1 cellular context compared by ENCODE assay signal in the genomic region with DNA sequence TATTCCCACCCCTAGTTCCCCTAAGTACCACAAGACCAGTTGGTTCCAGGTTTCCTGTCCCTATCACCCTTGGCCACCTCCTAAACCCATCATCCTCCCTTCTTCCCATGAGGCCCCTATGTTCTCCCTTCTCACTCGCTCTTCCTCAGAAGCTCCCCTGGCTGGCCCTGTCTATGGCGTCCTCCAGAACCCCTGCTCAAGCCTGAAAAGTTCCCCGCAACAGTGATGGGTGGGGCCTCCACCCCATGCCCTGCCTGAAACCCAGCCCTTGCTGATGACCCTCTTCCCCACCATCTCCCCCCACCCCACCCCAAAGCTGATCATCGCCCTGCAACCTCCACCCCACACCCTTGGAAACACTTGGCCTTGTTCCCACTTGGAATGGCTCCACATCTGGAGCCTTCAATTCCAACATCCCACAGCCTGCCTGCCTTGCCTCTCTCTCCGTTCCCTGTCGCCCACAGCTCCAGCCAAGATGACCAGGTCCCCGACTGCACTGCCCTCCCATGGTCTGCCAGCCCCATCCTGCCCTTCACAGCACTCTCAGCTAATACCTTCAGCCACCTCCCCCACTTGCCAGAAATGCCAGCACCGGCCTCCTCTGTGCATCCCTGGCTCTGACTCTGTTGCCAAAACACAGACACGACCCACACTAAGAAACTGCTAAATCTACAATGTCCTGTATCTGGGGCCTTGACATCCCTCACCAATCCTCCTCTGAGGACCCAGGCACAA.
TF ChIP-seq lines count a peak whose summit lies in the region.

No MANE protein-coding gene starts in this region.

TF ChIP-seq in K562, 482 proteins besides CTCF, POLR2A, EP300 and RAD21:
- no peak for TF ChIP-seq HDGF (IDR thresholded peaks at IDR 0.05)
- TF ChIP-seq FOXO4 (CRISPR knock-in tag; IDR thresholded peaks at IDR 0.05): no peak
- TF ChIP-seq ZBTB7A (IDR thresholded peaks at IDR 0.05; ENCODE audit: borderline replicate concordance, control insufficient read depth, low read depth, low read length): 0 out of 2 replicates have a peak, but pooled peaks have one; percentile 10
- TF ChIP-seq SIN3B (IDR thresholded peaks at IDR 0.05; ENCODE audit: low read depth): no peak
- TF ChIP-seq PTTG1 (tag; IDR thresholded peaks at IDR 0.05; ENCODE audit: low read depth): no peak
- no peak for TF ChIP-seq SMARCA5 (IDR thresholded peaks at IDR 0.05)
TF ChIP-seq in K562: peak in this region for 1.
